ENCODE assay signal across 19 cellular contexts in the genomic region with DNA sequence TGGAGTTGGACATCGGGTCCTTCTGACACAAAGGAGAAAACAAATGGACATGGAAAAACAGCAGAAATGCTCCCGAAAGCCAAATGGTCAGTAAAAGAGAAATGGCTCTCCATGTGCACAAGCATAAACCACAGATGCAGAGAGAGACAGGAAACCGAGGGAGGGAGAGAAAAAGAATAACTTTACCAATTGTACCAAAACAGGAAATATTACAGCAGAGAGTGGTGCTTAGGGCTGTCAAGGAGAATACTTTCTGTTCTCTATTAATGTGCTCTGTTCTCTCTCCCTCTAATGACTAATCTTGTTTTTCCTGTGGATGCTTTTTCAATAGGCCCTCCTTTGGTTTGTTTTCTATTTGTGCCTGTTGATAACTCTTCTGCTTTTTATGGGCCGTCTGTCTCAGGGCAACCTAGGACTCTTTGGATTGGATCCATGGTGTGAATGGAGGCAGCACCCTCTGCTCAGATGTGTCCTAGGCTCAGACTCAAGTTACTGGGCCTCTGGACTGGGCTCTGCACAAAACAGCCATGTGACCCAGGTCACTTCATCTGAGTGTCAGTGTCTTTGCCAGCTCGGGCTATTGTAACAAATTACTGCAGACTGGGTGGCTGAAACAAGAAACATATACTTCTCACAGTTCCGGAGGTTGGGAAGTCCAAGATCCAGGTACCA.
DNase-seq lines count a peak whose midpoint lies in the region; ATAC-seq and TF ChIP-seq lines count a peak whose summit lies in the region.
"Had no signal": no experiment of that assay in that cellular context is flagged by ENCODE, and none has a peak within 500 bp of the region (broad histone marks: within the 10 kb centered on the region; RNA-seq: fewer than 3 reads in every experiment).

No MANE protein-coding gene starts in this region.

- peak overlapping the region; percentile 16 for H3K4me3 ChIP-seq in CD8-positive, alpha-beta T cell (ENCODE audit: low read depth, low read length)
- H3K4me3 ChIP-seq: ascending aorta, ovary, upper lobe of left lung had no signal

- H3K27me3 Mint-ChIP-seq in T-helper 2 cell treated with Interferon-gamma antibody and Interleukin-4, amounts not matched to agents 5 μg/mL and 100 μg/mL, for 36 hours (ENCODE audit: low read depth) = no peaks in the 10 kb centered on the region
- H3K27me3 Mint-ChIP-seq in CD8-positive, alpha-beta T cell (ENCODE audit: low read depth) = no peaks in the 10 kb centered on the region
- H3K27me3 Mint-ChIP-seq in activated T-helper 1 cell treated with anti-CD3 and anti-CD28 coated beads, Interleukin-12 subunit alpha, Interleukin-12 subunit beta, Interleukin-2, Interleukin-4 antibody, amounts not matched to agents 30 ng/mL and 10 ng/mL and 1 ng/mL, durations not matched to agents 14 hours and 24 hours and 36 hours (ENCODE audit: insufficient read depth) = no peaks in the 10 kb centered on the region
- H3K27me3 Mint-ChIP-seq: B cell had no signal

- no peak for ATAC-seq in CD8-positive, alpha-beta T cell
- ATAC-seq in GM19463 (IDR thresholded peaks at IDR 0.05; ENCODE audit: unreplicated experiment) (no peak), GM18502 (IDR thresholded peaks at IDR 0.05; ENCODE audit: poor library complexity, unreplicated experiment) (no peak)

- H3K27ac ChIP-seq in CD8-positive, alpha-beta T cell (ENCODE audit: low read depth, low read length) = peak overlapping the region; percentile 55
- H3K27ac ChIP-seq: ascending aorta, ovary had no signal

- peaks cover 41% of the 10 kb centered on the region for H3K4me1 ChIP-seq in CD8-positive, alpha-beta T cell (ENCODE audit: insufficient read depth, low read length)
- H3K4me1 ChIP-seq: ascending aorta, upper lobe of left lung had no signal

- H3K27me3 ChIP-seq in CD8-positive, alpha-beta T cell (ENCODE audit: insufficient read depth, low read length) = no peaks in the 10 kb centered on the region
- H3K27me3 ChIP-seq: ascending aorta, ovary, upper lobe of left lung had no signal

- peaks cover 10% of the 10 kb centered on the region for H3K9me3 ChIP-seq in CD8-positive, alpha-beta T cell (ENCODE audit: low read length)
- H3K9me3 ChIP-seq: ascending aorta, ovary had no signal

- peaks cover 2% of the 10 kb centered on the region for H3K36me3 Mint-ChIP-seq in T-helper 2 cell treated with Interferon-gamma antibody and Interleukin-4, amounts not matched to agents 5 μg/mL and 100 μg/mL, for 36 hours (ENCODE audit: low read depth)
- H3K36me3 Mint-ChIP-seq in CD8-positive, alpha-beta T cell = peaks cover 24% of the 10 kb centered on the region
- peaks cover 4% of the 10 kb centered on the region for H3K36me3 Mint-ChIP-seq in activated T-helper 1 cell treated with anti-CD3 and anti-CD28 coated beads, Interleukin-12 subunit alpha, Interleukin-12 subunit beta, Interleukin-2, Interleukin-4 antibody, amounts not matched to agents 30 ng/mL and 10 ng/mL and 1 ng/mL, durations not matched to agents 14 hours and 24 hours and 36 hours (ENCODE audit: low read depth)

- CTCF ChIA-PET in CD8-positive, alpha-beta T cell (lab: Charles Lee) = no interaction called here

- POLR2A ChIA-PET in CD8-positive, alpha-beta T cell (lab: Charles Lee) = interaction anchor here (1.2 kb wide), 1 partner anchor 60 kb away, joined by 4 read pairs; no protein-coding TSS in a partner anchor

- DNase-seq in T-helper 2 cell treated with Interferon-gamma antibody and Interleukin-4, amounts not matched to agents 5 μg/mL and 100 μg/mL, for 36 hours (ENCODE audit: low spot score) = no peak
- DNase-seq in T-helper 2 cell = no peak
- DNase-seq in CD8-positive, alpha-beta T cell = peak in 1 of 7 experiments; percentile 62
- DNase-seq in activated T-helper 1 cell treated with anti-CD3 and anti-CD28 coated beads, Interleukin-12 subunit alpha, Interleukin-12 subunit beta, Interleukin-2, Interleukin-4 antibody, amounts not matched to agents 30 ng/mL and 10 ng/mL and 1 ng/mL, durations not matched to agents 14 hours and 24 hours and 36 hours (ENCODE audit: low spot score) = no peak
- peak; percentile 45 for DNase-seq in mesenteric fat pad (ENCODE audit: low spot score)
- no peak for DNase-seq in amniotic stem cell (lab: John Stamatoyannopoulos, UW)
- DNase-seq: 8988T; GDM1; glutamatergic neuron; NCI-H1092 treated with DMSO at 0.1 percent for 48 hours; NCI-H2081; NCI-H446 treated with DMSO at 0.1 percent for 48 hours; ovary; stimulated activated naive CD4-positive, alpha-beta T cell treated with Interleukin-2 at 50 U/mL for 16 hours; upper lobe of left lung had no signal

- no peak for TF ChIP-seq CTCF in CD8-positive, alpha-beta T cell (IDR thresholded peaks at IDR 0.05)

- H3K27ac Mint-ChIP-seq in T-helper 2 cell treated with Interferon-gamma antibody and Interleukin-4, amounts not matched to agents 5 μg/mL and 100 μg/mL, for 36 hours = peak overlapping the region; percentile 89
- peak overlapping the region; percentile 96 for H3K27ac Mint-ChIP-seq in CD8-positive, alpha-beta T cell
- peak overlapping the region; percentile 77 for H3K27ac Mint-ChIP-seq in activated T-helper 1 cell treated with anti-CD3 and anti-CD28 coated beads, Interleukin-12 subunit alpha, Interleukin-12 subunit beta, Interleukin-2, Interleukin-4 antibody, amounts not matched to agents 30 ng/mL and 10 ng/mL and 1 ng/mL, durations not matched to agents 14 hours and 24 hours and 36 hours
- H3K27ac Mint-ChIP-seq: B cell had no signal

- H3K4me1 Mint-ChIP-seq in T-helper 2 cell treated with Interferon-gamma antibody and Interleukin-4, amounts not matched to agents 5 μg/mL and 100 μg/mL, for 36 hours (ENCODE audit: low read depth) = peaks cover 10% of the 10 kb centered on the region
- H3K4me1 Mint-ChIP-seq in CD8-positive, alpha-beta T cell (ENCODE audit: low read depth) = peaks cover 58% of the 10 kb centered on the region
- H3K4me1 Mint-ChIP-seq in activated T-helper 1 cell treated with anti-CD3 and anti-CD28 coated beads, Interleukin-12 subunit alpha, Interleukin-12 subunit beta, Interleukin-2, Interleukin-4 antibody, amounts not matched to agents 30 ng/mL and 10 ng/mL and 1 ng/mL, durations not matched to agents 14 hours and 24 hours and 36 hours (ENCODE audit: low read depth) = peaks cover 16% of the 10 kb centered on the region
- H3K4me1 Mint-ChIP-seq: B cell had no signal

- H3K9me3 Mint-ChIP-seq in T-helper 2 cell treated with Interferon-gamma antibody and Interleukin-4, amounts not matched to agents 5 μg/mL and 100 μg/mL, for 36 hours = peaks cover 25% of the 10 kb centered on the region
- H3K9me3 Mint-ChIP-seq in CD8-positive, alpha-beta T cell = peaks cover 23% of the 10 kb centered on the region
- peaks cover 33% of the 10 kb centered on the region for H3K9me3 Mint-ChIP-seq in activated T-helper 1 cell treated with anti-CD3 and anti-CD28 coated beads, Interleukin-12 subunit alpha, Interleukin-12 subunit beta, Interleukin-2, Interleukin-4 antibody, amounts not matched to agents 30 ng/mL and 10 ng/mL and 1 ng/mL, durations not matched to agents 14 hours and 24 hours and 36 hours

- no peaks in the 10 kb centered on the region for H3K36me3 ChIP-seq in CD8-positive, alpha-beta T cell (ENCODE audit: insufficient read depth, low read length)
- H3K36me3 ChIP-seq: ascending aorta, ovary, upper lobe of left lung had no signal

- peak overlapping the region; percentile 52 for H3K4me3 Mint-ChIP-seq in T-helper 2 cell treated with Interferon-gamma antibody and Interleukin-4, amounts not matched to agents 5 μg/mL and 100 μg/mL, for 36 hours
- peak overlapping the region; percentile 57 for H3K4me3 Mint-ChIP-seq in CD8-positive, alpha-beta T cell
- peak overlapping the region; percentile 16 for H3K4me3 Mint-ChIP-seq in activated T-helper 1 cell treated with anti-CD3 and anti-CD28 coated beads, Interleukin-12 subunit alpha, Interleukin-12 subunit beta, Interleukin-2, Interleukin-4 antibody, amounts not matched to agents 30 ng/mL and 10 ng/mL and 1 ng/mL, durations not matched to agents 14 hours and 24 hours and 36 hours
- H3K4me3 Mint-ChIP-seq: B cell had no signal

- intact Hi-C loops in CD8-positive, alpha-beta T cell (cut with DNase I, micrococcal nuclease) = loop anchor here in 1 of 2 experiments (5.0 kb wide), 1 partner anchor 58 kb away; no protein-coding TSS in a partner anchor
- intact Hi-C loops in activated T-helper 1 cell treated with anti-CD3 and anti-CD28 coated beads, Interleukin-12 subunit alpha, Interleukin-12 subunit beta, Interleukin-2, Interleukin-4 antibody, amounts not matched to agents 30 ng/mL and 10 ng/mL and 1 ng/mL, durations not matched to agents 14 hours and 24 hours and 36 hours (cut with micrococcal nuclease) = no loop called here
